Comparison of ENCODE assay signal across 8 cellular contexts in genomic region chrX:24464836-24465523, GRCh38. TPM values are rescaled to one million over a fixed set of nuclear protein-coding genes. Genes with fewer than 3 reads are reported as not detected.
DNase-seq lines count a peak whose midpoint lies in the region; ATAC-seq and TF ChIP-seq lines count a peak whose summit lies in the region.

TSS of gene PDK3 (plus strand) at chrX:24465286. CDS start at chrX:24465456, 170 bp downstream.

- H3K4me1 Mint-ChIP-seq in naive thymus-derived CD8-positive, alpha-beta T cell: peaks cover 11 to 38% (median 35%) of the 10 kb centered on the region in 4 donors
- H3K4me1 Mint-ChIP-seq in stimulated activated naive B cell treated with anti-CD40 and anti-IgM and Interleukin-4, amounts not matched to agents 10 μg/mL and 1 μg/mL and 100 μg/mL, for 72 hours: peaks cover 10 to 41% of the 10 kb centered on the region in 2 donors

- POLR2A ChIA-PET in naive thymus-derived CD8-positive, alpha-beta T cell (lab: Charles Lee): interaction anchor here (0.8 to 3.2 kb wide), 6 partner anchors 13 to 411 kb away, joined by 3 to 32 read pairs (median 5); no protein-coding TSS in a partner anchor

- H3K4me2 ChIP-seq in DND-41 (ENCODE audit: insufficient read depth, low read length): peak within 1 kb of the TSS; percentile 88
- peak within 1 kb of the TSS; percentile 71 for H3K4me2 ChIP-seq in GM23248 (ENCODE audit: unreplicated experiment)
- peak within 1 kb of the TSS; percentile 63 for H3K4me2 ChIP-seq in Karpas-422 (ENCODE audit: low read depth, low read length, poor library complexity, severe bottlenecking)

- H2AFZ ChIP-seq in DND-41 (ENCODE audit: low read depth, low read length): peak within 1 kb of the TSS; percentile 87
- H2AFZ ChIP-seq in GM23248: peak within 1 kb of the TSS; percentile 93
- H2AFZ ChIP-seq in Karpas-422 (ENCODE audit: low read length): peak within 1 kb of the TSS; percentile 82

- no peaks in the 10 kb centered on the region for H4K20me1 ChIP-seq in DND-41 (ENCODE audit: insufficient read depth, low read length)
- no peaks in the 10 kb centered on the region for H4K20me1 ChIP-seq in GM23248 (ENCODE audit: insufficient read depth)
- H4K20me1 ChIP-seq in Karpas-422 (ENCODE audit: insufficient read depth, low read depth, low read length): no peaks in the 10 kb centered on the region; the same call in 1 of the 2 replicates

- H3K27ac Mint-ChIP-seq in naive thymus-derived CD8-positive, alpha-beta T cell: peak within 1 kb of the TSS; percentile 82 to 97 (median 94)
- peak within 1 kb of the TSS; percentile 89 for H3K27ac Mint-ChIP-seq in stimulated activated naive B cell treated with anti-CD40 and anti-IgM and Interleukin-4, amounts not matched to agents 10 μg/mL and 1 μg/mL and 100 μg/mL, for 72 hours

- ATAC-seq in DND-41 (ENCODE audit: insufficient read depth, low read depth): peak; percentile 94
- peak; percentile 90 to 94 for ATAC-seq in naive thymus-derived CD8-positive, alpha-beta T cell
- ATAC-seq in stimulated activated naive B cell treated with anti-CD40 and anti-IgM and Interleukin-4, amounts not matched to agents 10 μg/mL and 1 μg/mL and 100 μg/mL, for 72 hours (replicated peaks): peak; percentile 93 to 97

- DNase-seq in DND-41 (peak; percentile 91), GM23248 (peak; percentile 83), Karpas-422 (peak; percentile 92), RKO (ENCODE audit: low spot score) (peak; percentile 83), activated T-helper 1 cell treated with Interleukin-2 at 50 U/mL for 16 hours (ENCODE audit: low read depth) (peak; percentile 81), fibroblast of gingiva (ENCODE audit: low read depth) (peak; percentile 72)
- peak; percentile 77 to 94 (median 88) for DNase-seq in naive thymus-derived CD8-positive, alpha-beta T cell
- peak; percentile 79 for DNase-seq in stimulated activated naive B cell treated with anti-CD40 and anti-IgM and Interleukin-4, amounts not matched to agents 10 μg/mL and 1 μg/mL and 100 μg/mL, for 72 hours

- peaks cover 0 to 2% (median 0%) of the 10 kb centered on the region in 9 donors for H3K9me3 Mint-ChIP-seq in naive thymus-derived CD8-positive, alpha-beta T cell
- H3K9me3 Mint-ChIP-seq in stimulated activated naive B cell treated with anti-CD40 and anti-IgM and Interleukin-4, amounts not matched to agents 10 μg/mL and 1 μg/mL and 100 μg/mL, for 72 hours: no peaks in the 10 kb centered on the region

- in situ Hi-C loops in GM23248 (cut with MboI): no loop called here

- H3K36me3 Mint-ChIP-seq in naive thymus-derived CD8-positive, alpha-beta T cell: no peaks in the 10 kb centered on the region
- no peaks in the 10 kb centered on the region for H3K36me3 Mint-ChIP-seq in stimulated activated naive B cell treated with anti-CD40 and anti-IgM and Interleukin-4, amounts not matched to agents 10 μg/mL and 1 μg/mL and 100 μg/mL, for 72 hours

- H3K79me2 ChIP-seq in DND-41 (ENCODE audit: insufficient read depth, low read length): peaks cover 44% of the 10 kb centered on the region
- H3K79me2 ChIP-seq in GM23248 (ENCODE audit: insufficient read depth): no peaks in the 10 kb centered on the region
- no peaks in the 10 kb centered on the region for H3K79me2 ChIP-seq in Karpas-422 (ENCODE audit: low read length)

- H3K4me3 ChIP-seq in DND-41 (ENCODE audit: low read depth in 1 of 2, low read length in 2 of 2) (peak within 1 kb of the TSS; percentile 72 to 80), GM23248 (peak within 1 kb of the TSS; percentile 79), Karpas-422 (ENCODE audit: low read length) (peak within 1 kb of the TSS; percentile 64)

- peak within 1 kb of the TSS; percentile 82 for H3K9ac ChIP-seq in DND-41 (ENCODE audit: low read depth, low read length)
- peak within 1 kb of the TSS; percentile 74 for H3K9ac ChIP-seq in GM23248
- H3K9ac ChIP-seq in Karpas-422 (ENCODE audit: low read length): peak within 1 kb of the TSS; percentile 76

- WGBS in GM23248 (ENCODE audit: low coverage in 1 of 2, low lambda C conversion rate in 2 of 2, missing lambda C conversion rate in 2 of 2), 2 experiments: 1 to 2% methylated on average over 19 to 23 of the region's 80 CpGs

- H3K4me1 ChIP-seq in DND-41 (ENCODE audit: insufficient read depth, low read length) (peaks cover 40% of the 10 kb centered on the region), GM23248 (ENCODE audit: insufficient read depth) (no peaks in the 10 kb centered on the region), Karpas-422 (ENCODE audit: low read length) (peaks cover 34% of the 10 kb centered on the region)

- H3K9me2 ChIP-seq in GM23248 (ENCODE audit: insufficient read depth) (no peaks in the 10 kb centered on the region), Karpas-422 (replicated peaks; ENCODE audit: insufficient read depth, low read length) (no peaks in the 10 kb centered on the region)

- H3K27me3 ChIP-seq in DND-41 (ENCODE audit: insufficient read depth, low read length, poor library complexity): no peaks in the 10 kb centered on the region
- H3K27me3 ChIP-seq in GM23248 (replicated peaks; ENCODE audit: insufficient read depth): no peaks in the 10 kb centered on the region
- no peaks in the 10 kb centered on the region for H3K27me3 ChIP-seq in Karpas-422 (ENCODE audit: low read length)

- H3K9me3 ChIP-seq in DND-41 (ENCODE audit: insufficient read depth, low read length, severe bottlenecking): no peaks in the 10 kb centered on the region
- no peaks in the 10 kb centered on the region for H3K9me3 ChIP-seq in GM23248 (ENCODE audit: low read depth)
- H3K9me3 ChIP-seq in Karpas-422 (ENCODE audit: low read length): no peaks in the 10 kb centered on the region

- H3K27ac ChIP-seq in DND-41 (ENCODE audit: low read length) (peak within 1 kb of the TSS; percentile 83), GM23248 (no peak within 1 kb of the TSS), Karpas-422 (ENCODE audit: low read length) (no peak within 1 kb of the TSS)

- H3K4me3 Mint-ChIP-seq in naive thymus-derived CD8-positive, alpha-beta T cell: peak within 1 kb of the TSS; percentile 79 to 92 (median 84)
- peak within 1 kb of the TSS; percentile 84 to 85 for H3K4me3 Mint-ChIP-seq in stimulated activated naive B cell treated with anti-CD40 and anti-IgM and Interleukin-4, amounts not matched to agents 10 μg/mL and 1 μg/mL and 100 μg/mL, for 72 hours

- TF ChIP-seq CTCF in DND-41 (IDR thresholded peaks at IDR 0.05; ENCODE audit: borderline replicate concordance, extremely low read depth, low read length, poor library complexity, severe bottlenecking): no peak

- H3K27me3 Mint-ChIP-seq in naive thymus-derived CD8-positive, alpha-beta T cell: no peaks in the 10 kb centered on the region
- no peaks in the 10 kb centered on the region for H3K27me3 Mint-ChIP-seq in stimulated activated naive B cell treated with anti-CD40 and anti-IgM and Interleukin-4, amounts not matched to agents 10 μg/mL and 1 μg/mL and 100 μg/mL, for 72 hours

- no peaks in the 10 kb centered on the region for H3F3A ChIP-seq in GM23248 (ENCODE audit: insufficient read depth)

- H3K36me3 ChIP-seq in DND-41 (ENCODE audit: insufficient read depth, low read length): no peaks in the 10 kb centered on the region; the same call in 1 of the 2 replicates
- H3K36me3 ChIP-seq in GM23248 (ENCODE audit: low read depth): no peaks in the 10 kb centered on the region
- no peaks in the 10 kb centered on the region for H3K36me3 ChIP-seq in Karpas-422 (ENCODE audit: insufficient read depth, low read length)

RNA-seq across cellular contexts. Expression of gene PDK3, which starts in this region (rescaled TPM):
- total RNA-seq in GM23248 (2014; rRNA removed; shearing (Covaris generic)): 7.0 and 8.7 TPM in 2 replicates
- 5.8 and 6.6 TPM in 2 replicates for polyA plus RNA-seq in GM23248 (2016; fragmentation: Nextera tagmentation; extraction: Ambion mirVana)
- 13.8 and 20.1 TPM in 2 replicates for total RNA-seq in Karpas-422 (2014; rRNA removed; shearing (Covaris generic); ENCODE audit: low replicate concordance)
- total RNA-seq in naive thymus-derived CD8-positive, alpha-beta T cell: 10 to 100 TPM; 26.7 to 27.0 TPM
- 10 to 100 TPM; 34.4 to 40.4 (median 39.9) TPM for polyA plus RNA-seq in naive thymus-derived CD8-positive, alpha-beta T cell
